23 cellular contexts compared by ENCODE assay signal in genomic region chrX:26347171-26347570, GRCh38.
DNase-seq lines count a peak whose midpoint lies in the region; ATAC-seq and TF ChIP-seq lines count a peak whose summit lies in the region.
"Had no signal": no experiment of that assay in that cellular context is flagged by ENCODE, and none has a peak within 500 bp of the region (broad histone marks: within the 10 kb centered on the region; RNA-seq: fewer than 3 reads in every experiment).

No MANE protein-coding gene starts in this region.

- H3K4me3 ChIP-seq in OCI-LY1 (ENCODE audit: low read depth, low read length, poor library complexity, severe bottlenecking) (no peak overlapping the region), osteoblast (ENCODE audit: insufficient read depth, low read length) (no peak overlapping the region), Caco-2 (ENCODE audit: low read depth, low read length) (no peak overlapping the region), psoas muscle (no peak overlapping the region)
- H3K4me3 ChIP-seq: BLaER1, GM12878 had no signal

- no peaks in the 10 kb centered on the region for H3K9me2 ChIP-seq in OCI-LY1 (ENCODE audit: low read depth, low read length)

- WGBS in psoas muscle, 3 donors = 57 to 68% (median 67%) methylated on average over 4 of the region's 4 CpGs

- no peaks in the 10 kb centered on the region for H3F3A ChIP-seq in OCI-LY1 (ENCODE audit: insufficient read depth, low read length)

- H3K9me3 ChIP-seq in OCI-LY1 (ENCODE audit: low read length) (no peaks in the 10 kb centered on the region), osteoblast (ENCODE audit: low read depth, low read length) (peaks cover 2% of the 10 kb centered on the region), Caco-2 (no peaks in the 10 kb centered on the region), psoas muscle (peaks cover 3% of the 10 kb centered on the region)
- H3K9me3 ChIP-seq: BE2C had no signal

- H3K4me3 Mint-ChIP-seq in Caco-2 (ENCODE audit: unreplicated experiment) = no peak overlapping the region
- H3K4me3 Mint-ChIP-seq in T-helper 2 cell treated with Interferon-gamma antibody and Interleukin-4, amounts not matched to agents 5 μg/mL and 100 μg/mL, for 36 hours = no peak overlapping the region
- H3K4me3 Mint-ChIP-seq: CD14-positive monocyte; CD4-positive, CD25-positive, alpha-beta regulatory T cell; CD8-positive, alpha-beta T cell had no signal

- H3K36me3 ChIP-seq in OCI-LY1 (ENCODE audit: insufficient read depth, low read length) (no peaks in the 10 kb centered on the region), osteoblast (ENCODE audit: insufficient read depth, low read length) (no peaks in the 10 kb centered on the region), Caco-2 (ENCODE audit: control insufficient read depth, insufficient read depth, low read length) (no peaks in the 10 kb centered on the region), psoas muscle (ENCODE audit: insufficient read depth in 1 of 2, low read depth in 1 of 2) (no peaks in the 10 kb centered on the region)
- H3K36me3 ChIP-seq: BE2C, BLaER1 had no signal

- H2AFZ ChIP-seq in OCI-LY1 (ENCODE audit: low read length) (no peak overlapping the region), osteoblast (ENCODE audit: low read length) (no peak overlapping the region)

- DNase-seq in OCI-M1 (lab: John Stamatoyannopoulos, UW) (peak; percentile 2), osteoblast (ENCODE audit: insufficient read length, low spot score, missing footprints) (peak; percentile 25), NCI-H1436 (lab: John Stamatoyannopoulos, UW) (no peak), Caco-2 (no peak), psoas muscle (no peak)
- DNase-seq in T-helper 2 cell treated with Interferon-gamma antibody and Interleukin-4, amounts not matched to agents 5 μg/mL and 100 μg/mL, for 36 hours (ENCODE audit: low spot score) = no peak
- DNase-seq: 8988T; ACHN; BE2C; C1 segment of cervical spinal cord; CD4-positive, CD25-positive, alpha-beta regulatory T cell; CD8-positive, alpha-beta T cell; DMS 273 treated with DMSO at 0.1 percent for 48 hours; DMS153; DMS53; DMS79; DND-41; EL; GDM1 had no signal

- no peak overlapping the region for H3K27ac Mint-ChIP-seq in Caco-2 (ENCODE audit: unreplicated experiment)
- H3K27ac Mint-ChIP-seq in T-helper 2 cell treated with Interferon-gamma antibody and Interleukin-4, amounts not matched to agents 5 μg/mL and 100 μg/mL, for 36 hours = no peak overlapping the region
- H3K27ac Mint-ChIP-seq: CD14-positive monocyte; CD4-positive, CD25-positive, alpha-beta regulatory T cell; CD8-positive, alpha-beta T cell had no signal

- ATAC-seq in psoas muscle = no peak
- ATAC-seq: CD8-positive, alpha-beta T cell; GM12878 had no signal

- CTCF ChIA-PET in Caco-2 (lab: Charles Lee) = no interaction called here

- H3K4me1 ChIP-seq in OCI-LY1 (ENCODE audit: insufficient read depth, low read length, severe bottlenecking) (peaks cover 5% of the 10 kb centered on the region), osteoblast (ENCODE audit: insufficient read depth, low read length) (no peaks in the 10 kb centered on the region), Caco-2 (no peaks in the 10 kb centered on the region), psoas muscle (no peaks in the 10 kb centered on the region)
- H3K4me1 ChIP-seq: BE2C, BLaER1 had no signal

- POLR2A ChIA-PET in Caco-2 (lab: Charles Lee) = no interaction called here

- H3K4me1 Mint-ChIP-seq in Caco-2 (ENCODE audit: low read depth, unreplicated experiment) = no peaks in the 10 kb centered on the region
- no peaks in the 10 kb centered on the region for H3K4me1 Mint-ChIP-seq in T-helper 2 cell treated with Interferon-gamma antibody and Interleukin-4, amounts not matched to agents 5 μg/mL and 100 μg/mL, for 36 hours (ENCODE audit: low read depth)
- H3K4me1 Mint-ChIP-seq: CD14-positive monocyte; CD4-positive, CD25-positive, alpha-beta regulatory T cell had no signal

- H4K20me1 ChIP-seq in OCI-LY1 (ENCODE audit: insufficient read depth, low read length) = no peaks in the 10 kb centered on the region
- no peaks in the 10 kb centered on the region for H4K20me1 ChIP-seq in osteoblast (ENCODE audit: insufficient read depth, low read length)
- H4K20me1 ChIP-seq: BLaER1 had no signal

- H3K27me3 ChIP-seq in OCI-LY1 (ENCODE audit: insufficient read depth, low read length) (no peaks in the 10 kb centered on the region), osteoblast (ENCODE audit: insufficient read depth, low read length) (no peaks in the 10 kb centered on the region), Caco-2 (replicated peaks; ENCODE audit: control insufficient read depth, insufficient read depth, low read length) (no peaks in the 10 kb centered on the region), psoas muscle (ENCODE audit: insufficient read depth in 3 of 3, low read length in 2 of 3) (no peaks in the 10 kb centered on the region)
- H3K27me3 ChIP-seq: BE2C had no signal

- no peak overlapping the region for H3K9ac ChIP-seq in OCI-LY1 (ENCODE audit: low read length)
- H3K9ac ChIP-seq: BLaER1 had no signal

- H3K4me2 ChIP-seq in OCI-LY1 (ENCODE audit: low read length) (no peak overlapping the region), osteoblast (ENCODE audit: insufficient read depth, low read length) (no peak overlapping the region)
- H3K4me2 ChIP-seq: BLaER1 had no signal

- H3K79me2 ChIP-seq in OCI-LY1 (ENCODE audit: insufficient read depth, low read length) (no peaks in the 10 kb centered on the region), osteoblast (ENCODE audit: insufficient read depth, low read length) (no peaks in the 10 kb centered on the region)

- H3K27ac ChIP-seq in OCI-LY1 (ENCODE audit: low read depth, low read length, poor library complexity, severe bottlenecking) (peak overlapping the region; percentile 32), osteoblast (ENCODE audit: low read depth, low read length) (no peak overlapping the region), psoas muscle (no peak overlapping the region)
- H3K27ac ChIP-seq: BLaER1 had no signal

- intact Hi-C loops in Caco-2 (cut with micrococcal nuclease; ENCODE audit: unreplicated experiment) = no loop called here
- intact Hi-C loops in psoas muscle (cut with DNase I) = no loop called here

- no peaks in the 10 kb centered on the region for H3K9me3 Mint-ChIP-seq in Caco-2 (ENCODE audit: unreplicated experiment)
- H3K9me3 Mint-ChIP-seq in T-helper 2 cell treated with Interferon-gamma antibody and Interleukin-4, amounts not matched to agents 5 μg/mL and 100 μg/mL, for 36 hours = peaks cover 6% of the 10 kb centered on the region
- H3K9me3 Mint-ChIP-seq: CD8-positive, alpha-beta T cell had no signal

- no peaks in the 10 kb centered on the region for H3K27me3 Mint-ChIP-seq in Caco-2 (ENCODE audit: insufficient read depth, unreplicated experiment)
- H3K27me3 Mint-ChIP-seq in T-helper 2 cell treated with Interferon-gamma antibody and Interleukin-4, amounts not matched to agents 5 μg/mL and 100 μg/mL, for 36 hours (ENCODE audit: low read depth) = no peaks in the 10 kb centered on the region
- H3K27me3 Mint-ChIP-seq: CD4-positive, CD25-positive, alpha-beta regulatory T cell had no signal

- BruUV-seq in Caco-2 (replicated peaks; lab: Mats Ljungman, UMichigan) = no TSS peak

- H3K36me3 Mint-ChIP-seq in Caco-2 (ENCODE audit: insufficient read depth, unreplicated experiment) = no peaks in the 10 kb centered on the region
- H3K36me3 Mint-ChIP-seq in T-helper 2 cell treated with Interferon-gamma antibody and Interleukin-4, amounts not matched to agents 5 μg/mL and 100 μg/mL, for 36 hours (ENCODE audit: low read depth) = no peaks in the 10 kb centered on the region
- H3K36me3 Mint-ChIP-seq: CD14-positive monocyte; CD4-positive, CD25-positive, alpha-beta regulatory T cell; CD8-positive, alpha-beta T cell had no signal

- TF ChIP-seq CTCF in OCI-LY1 (IDR thresholded peaks at IDR 0.05; ENCODE audit: low read length) (no peak), osteoblast (IDR thresholded peaks at IDR 0.05; ENCODE audit: extremely low read depth, low read depth, low read length) (no peak), Caco-2 (IDR thresholded peaks at IDR 0.05; ENCODE audit: insufficient read depth in 1 of 2, low read depth in 1 of 2, low read length in 1 of 2, severe bottlenecking in 1 of 2, unreplicated experiment in 1 of 2) (no peak), psoas muscle (IDR thresholded peaks at IDR 0.05) (no peak)

Comparison
In these comparisons a context has a peak if more than half of its experiments do, and no peak if none do; other contexts are left out.
1. DNase-seq: peak in OCI-M1 (single experiment) and osteoblast (single experiment); none in NCI-H1436 (single experiment), Caco-2 (0 of 2), T-helper 2 cell treated with Interferon-gamma antibody and Interleukin-4, amounts not matched to agents 5 μg/mL and 100 μg/mL, for 36 hours (single experiment) and psoas muscle (0 of 2).